In the genomic region with DNA sequence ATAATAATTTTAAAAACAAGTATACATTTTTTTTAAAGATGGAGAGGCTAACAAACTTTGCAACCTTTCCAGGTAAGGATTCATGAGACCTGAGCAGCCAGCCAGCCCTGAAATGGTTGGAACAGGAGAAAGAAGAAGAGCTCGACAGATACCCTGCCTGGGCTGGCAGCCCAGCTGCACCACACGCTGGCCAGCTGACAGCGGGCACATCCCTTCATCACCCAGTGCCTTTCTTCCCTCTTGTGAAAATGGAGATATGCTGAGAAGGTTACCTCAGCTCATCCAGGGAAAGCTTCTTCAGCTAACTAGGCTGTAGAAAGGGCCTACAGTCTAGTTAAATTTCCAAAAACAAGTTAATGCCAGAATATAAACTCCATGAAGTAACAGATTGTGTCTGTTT, we compare ENCODE assay signal across 3 cellular contexts. TPM values are rescaled to one million over a fixed set of nuclear protein-coding genes. Genes with fewer than 3 reads are reported as not detected.
"Had no signal": no experiment of that assay in that cellular context is flagged by ENCODE, and none has a peak within 500 bp of the region (broad histone marks: within the 10 kb centered on the region; RNA-seq: fewer than 3 reads in every experiment).

No MANE protein-coding gene starts in this region.

RNA-seq across cellular contexts. Expression of a gene that starts 12.9 kb away (rescaled TPM):
- total RNA-seq: M059J, PC-3 had no signal
- polyA plus RNA-seq: SK-N-SH had no signal
